ENCODE assay signal across 8 cellular contexts in the genomic region with DNA sequence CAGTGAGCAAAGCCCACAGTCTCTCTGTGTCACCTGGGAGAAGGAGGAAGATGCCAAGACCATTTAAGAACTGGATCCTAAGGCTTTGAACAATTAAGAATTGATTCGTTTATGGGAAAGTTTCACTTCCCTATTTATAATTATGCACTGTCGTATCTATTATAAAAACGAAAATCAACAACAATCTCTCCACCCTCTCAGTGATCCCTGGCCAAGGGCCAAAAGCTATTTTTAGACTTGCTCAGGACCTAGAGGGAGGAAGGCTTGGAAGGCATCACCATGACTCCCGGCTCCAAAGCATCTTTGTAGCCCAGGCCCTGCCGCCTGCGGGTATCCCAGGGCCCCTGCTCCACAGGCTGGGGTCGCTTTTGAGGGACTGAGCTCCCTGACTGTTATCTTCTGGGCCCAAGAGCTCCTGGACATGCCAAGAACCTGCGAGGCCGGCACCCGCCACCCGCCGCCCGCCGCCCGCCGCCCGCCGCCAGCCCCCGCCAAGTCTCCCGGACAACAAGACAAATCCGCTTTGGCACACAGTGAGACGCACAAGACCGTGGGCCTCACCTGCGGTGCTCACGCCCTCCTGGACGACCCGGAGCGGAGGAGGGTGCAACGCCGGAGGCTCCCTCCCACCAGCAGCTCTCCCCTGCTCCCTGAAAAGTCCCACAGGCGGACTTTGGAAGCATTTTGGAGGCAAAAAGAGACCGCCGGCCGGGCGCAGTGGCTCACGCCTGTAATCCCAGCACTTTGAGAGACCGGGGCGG. TPM values are rescaled to one million over a fixed set of nuclear protein-coding genes. Genes with fewer than 3 reads are reported as not detected.
DNase-seq lines count a peak whose midpoint lies in the region; ATAC-seq and TF ChIP-seq lines count a peak whose summit lies in the region.

No MANE protein-coding gene starts in this region.

- peaks cover 16% of the 10 kb centered on the region for H3K4me1 ChIP-seq in HEK293 (ENCODE audit: control insufficient read depth, insufficient read depth, low read length)
- H3K4me1 ChIP-seq in neuronal stem cell (ENCODE audit: control insufficient read depth in 2 of 2, insufficient read depth in 1 of 2, low read depth in 1 of 2, low read length in 2 of 2) = peaks cover 2 to 4% of the 10 kb centered on the region in 2 donors

- CTCF ChIA-PET in HEK293 (lab: Yijun Ruan, JAX) = interaction anchor here (0.7 to 1.4 kb wide), 4 partner anchors 10 to 21 kb away, joined by 3 to 8 read pairs (median 3); no protein-coding TSS in a partner anchor

- peak overlapping the region; percentile 80 for H3K23ac ChIP-seq in neuronal stem cell (ENCODE audit: low read depth, low read length, poor library complexity)

- no CpG with 5 or more reads among the region's 38 CpGs for WGBS in neuronal stem cell (ENCODE audit: extremely low coverage in 2 of 2, insufficient read length in 2 of 2, insufficient replicate concordance in 1 of 2), 2 donors

- H3K27ac ChIP-seq in HEK293 (ENCODE audit: extremely low read depth, low read depth, low read length) (peak overlapping the region; percentile 70; the same call in 1 of the 2 replicates), neuronal stem cell (replicated peaks; ENCODE audit: low read length) (no peak overlapping the region)

- H2BK5ac ChIP-seq in neuronal stem cell (ENCODE audit: low read length) = no peak overlapping the region

- ATAC-seq in GM21786 (IDR thresholded peaks at IDR 0.05; ENCODE audit: unreplicated experiment) = no peak

- H2AK5ac ChIP-seq in neuronal stem cell (ENCODE audit: low read depth, low read length) = peak overlapping the region; percentile 63

- peaks cover 0 to 15% (median 11%) of the 10 kb centered on the region in 3 experiments for H3K27me3 ChIP-seq in neuronal stem cell (ENCODE audit: control insufficient read depth in 3 of 3, insufficient read depth in 3 of 3, low read depth in 1 of 3, low read length in 3 of 3)

- H3K4me2 ChIP-seq in neuronal stem cell (ENCODE audit: insufficient read depth, low read length, poor library complexity, severe bottlenecking) = peak overlapping the region; percentile 97

- no peak overlapping the region for H4K91ac ChIP-seq in neuronal stem cell (ENCODE audit: low read depth, low read length, poor library complexity)

- H2BK15ac ChIP-seq in neuronal stem cell (ENCODE audit: low read length) = peak overlapping the region; percentile 37

- H2BK120ac ChIP-seq in neuronal stem cell (ENCODE audit: low read depth, low read length) = no peak overlapping the region

- H4K8ac ChIP-seq in neuronal stem cell (ENCODE audit: low read depth, low read length) = no peak overlapping the region

- POLR2A ChIA-PET in HEK293 (lab: Yijun Ruan, JAX) = interaction anchor here (1.1 to 2.6 kb wide), 6 partner anchors 8 to 92 kb away, joined by 3 to 26 read pairs (median 7); partner anchors contain the start of genes CEP89 and FAAP24

- no peak overlapping the region for H3K4ac ChIP-seq in neuronal stem cell (ENCODE audit: low read length)

- H3K4me3 ChIP-seq in AG10803 (ENCODE audit: low read length) (peak overlapping the region; percentile 52), HEK293 (ENCODE audit: low read depth, low read length) (peak overlapping the region; percentile 45), fibroblast of the aortic adventitia (ENCODE audit: low read depth, low read length) (peak overlapping the region; percentile 73), neuronal stem cell (ENCODE audit: low read length in 2 of 2) (peak overlapping the region; percentile 75 to 82)

- H3K9ac ChIP-seq in neuronal stem cell (ENCODE audit: low read depth, low read length, poor library complexity) = peak overlapping the region; percentile 77

- TF ChIP-seq CTCF in AG10803 (conservative IDR thresholded peaks at IDR 0.05; ENCODE audit: low read length) = no peak
- no peak for TF ChIP-seq CTCF in HEK293 (tag by site-specific recombination; IDR thresholded peaks at IDR 0.05)
- TF ChIP-seq CTCF in fibroblast of the aortic adventitia (IDR thresholded peaks at IDR 0.05; ENCODE audit: insufficient read depth, low read length) = no peak

- peaks cover 0 to 4% of the 10 kb centered on the region in 2 experiments; a peak in 1 of 3 replicates for H3K36me3 ChIP-seq in HEK293 (ENCODE audit: control insufficient read depth in 2 of 2, insufficient read depth in 1 of 2, low read length in 2 of 2)
- H3K36me3 ChIP-seq in neuronal stem cell (replicated peaks in 1 of 2; ENCODE audit: control insufficient read depth in 2 of 2, insufficient read depth in 2 of 2, low read length in 2 of 2) = no peaks in the 10 kb centered on the region

- peak overlapping the region; percentile 41 for H2BK12ac ChIP-seq in neuronal stem cell (ENCODE audit: low read length)

- no peaks in the 10 kb centered on the region for H3K9me3 ChIP-seq in HEK293 (ENCODE audit: control insufficient read depth, insufficient read depth, low read depth, low read length)
- no peaks in the 10 kb centered on the region for H3K9me3 ChIP-seq in neuronal stem cell (replicated peaks in 1 of 2; ENCODE audit: control insufficient read depth in 2 of 2, insufficient read depth in 1 of 2, low read depth in 1 of 2, low read length in 2 of 2)

- H3K18ac ChIP-seq in neuronal stem cell (ENCODE audit: low read length) = peak overlapping the region; percentile 92

- DNase-seq in AG10803 (ENCODE audit: low read depth) (peak; percentile 13), SW480 (ENCODE audit: low spot score) (peak; percentile 40), fibroblast of the aortic adventitia (ENCODE audit: low read depth) (peak; percentile 66), neuronal stem cell (ENCODE audit: low spot score) (peak; percentile 12), amniotic stem cell (lab: John Stamatoyannopoulos, UW) (no peak)
- no peak for DNase-seq in stimulated activated CD4-positive, alpha-beta T cell treated with anti-CD3 and anti-CD28 coated beads, Interleukin-4, amount 100 ng/mL, for 24 hours

- peak overlapping the region; percentile 75 for H3K14ac ChIP-seq in neuronal stem cell (ENCODE audit: low read length)

- H3K79me1 ChIP-seq in neuronal stem cell (ENCODE audit: low read depth, low read length) = peaks cover 4% of the 10 kb centered on the region

- peak overlapping the region; percentile 87 for H2AFZ ChIP-seq in neuronal stem cell (ENCODE audit: low read length)

TF ChIP-seq in HEK293, 187 proteins besides CTCF, POLR2A, EP300 and RAD21 (continues in another document):
- TF ChIP-seq GLIS1 (tag by site-specific recombination; IDR thresholded peaks at IDR 0.05) (peak; percentile 81), ZNF561 (tag by site-specific recombination; IDR thresholded peaks at IDR 0.05; ENCODE audit: borderline replicate concordance) (peak; percentile 33; the same call in 1 of the 2 replicates), KLF1 (tag by site-specific recombination; IDR thresholded peaks at IDR 0.05) (0 out of 2 replicates have a peak, but pooled peaks have one; percentile 14), ZBTB1 (tag by site-specific recombination; IDR thresholded peaks at IDR 0.05) (no peak), KLF9 (tag by site-specific recombination; IDR thresholded peaks at IDR 0.05; ENCODE audit: low read depth) (peak; percentile 43; the same call in 1 of the 2 replicates), KLF7 (tag by site-specific recombination; IDR thresholded peaks at IDR 0.05; ENCODE audit: borderline replicate concordance) (peak; percentile 30; the same call in 1 of the 2 replicates), ZNF473 (tag by site-specific recombination; IDR thresholded peaks at IDR 0.05) (no peak), REPIN1 (tag by site-specific recombination; IDR thresholded peaks at IDR 0.05; ENCODE audit: low read depth) (0 out of 2 replicates have a peak, but pooled peaks have one; percentile 39), ZFHX2 (tag by site-specific recombination; conservative IDR thresholded peaks at IDR 0.05) (peak; percentile 88), ZNF155 (tag by site-specific recombination; IDR thresholded peaks at IDR 0.05) (no peak), IKZF3 (tag by site-specific recombination; IDR thresholded peaks at IDR 0.05) (0 out of 2 replicates have a peak, but pooled peaks have one; percentile 52), ZNF600 (tag by site-specific recombination; IDR thresholded peaks at IDR 0.05) (0 out of 2 replicates have a peak, but pooled peaks have one; percentile 43), GLIS2 (tag by site-specific recombination; IDR thresholded peaks at IDR 0.05) (peak; percentile 53; the same call in 1 of the 2 replicates), SP2 (tag by site-specific recombination; IDR thresholded peaks at IDR 0.05) (peak; percentile 78), ZBTB6 (tag by site-specific recombination; IDR thresholded peaks at IDR 0.05) (no peak), PRDM1 (tag by site-specific recombination; IDR thresholded peaks at IDR 0.05) (peak; percentile 46; the same call in 1 of the 2 replicates), SCRT2 (tag by site-specific recombination; IDR thresholded peaks at IDR 0.05) (no peak)

RNA-seq across cellular contexts. Expression of gene RHPN2, which starts 1.2 kb away (rescaled TPM):
- total RNA-seq in fibroblast of the aortic adventitia (ENCODE audit: low replicate concordance) = 0.90 and 2.3 TPM in 2 replicates
- polyA plus RNA-seq in neuronal stem cell (2013, experiment 1 of 2) = 6.7 TPM
- polyA plus RNA-seq in neuronal stem cell (2013, experiment 2 of 2) = 6.2 TPM

RNA-seq across cellular contexts. Expression of gene GPATCH1, which starts 17.4 kb away (rescaled TPM):
- total RNA-seq in fibroblast of the aortic adventitia (ENCODE audit: low replicate concordance) = 7.8 and 19.2 TPM in 2 replicates
- polyA plus RNA-seq in neuronal stem cell (2013, experiment 1 of 2) = 6.6 TPM
- polyA plus RNA-seq in neuronal stem cell (2013, experiment 2 of 2) = 6.9 TPM

Comparison
In these comparisons a context has a peak if more than half of its experiments do, and no peak if none do; other contexts are left out.
1. DNase-seq: peak in AG10803 (single experiment), SW480 (single experiment), fibroblast of the aortic adventitia (single experiment) and neuronal stem cell (single experiment); none in stimulated activated CD4-positive, alpha-beta T cell treated with anti-CD3 and anti-CD28 coated beads, Interleukin-4, amount 100 ng/mL, for 24 hours (single experiment) and amniotic stem cell (single experiment).
2. Peak in every context shown above with its lines, with median percentiles within 50 percentile points of each other: H3K4me3 ChIP-seq.